ENCODE assay signal across 1 cellular context in the genomic region with DNA sequence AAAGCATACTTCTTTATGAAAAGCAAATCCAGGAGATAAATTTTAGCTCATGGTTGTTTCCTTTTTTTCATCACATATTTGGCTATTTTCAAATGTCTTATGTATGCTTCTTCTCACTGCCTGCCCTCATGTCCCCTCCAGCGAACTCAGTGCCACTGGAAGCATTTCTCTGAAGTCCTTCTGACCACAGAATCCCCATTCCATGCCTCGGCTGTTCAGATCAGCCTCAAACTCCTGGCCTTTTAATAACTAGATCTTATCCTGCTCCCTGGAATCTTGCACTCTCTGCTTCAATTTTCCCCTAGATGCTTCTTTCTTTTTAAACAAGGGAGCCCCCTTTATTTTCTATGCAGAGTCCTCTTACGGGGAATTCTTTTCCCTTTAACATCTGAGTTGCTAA.
TF ChIP-seq lines count a peak whose summit lies in the region.

No MANE protein-coding gene starts in this region.

TF ChIP-seq in A549, 52 proteins besides CTCF, POLR2A, EP300 and RAD21 (continued from another document):
- TF ChIP-seq, protein P1, sequence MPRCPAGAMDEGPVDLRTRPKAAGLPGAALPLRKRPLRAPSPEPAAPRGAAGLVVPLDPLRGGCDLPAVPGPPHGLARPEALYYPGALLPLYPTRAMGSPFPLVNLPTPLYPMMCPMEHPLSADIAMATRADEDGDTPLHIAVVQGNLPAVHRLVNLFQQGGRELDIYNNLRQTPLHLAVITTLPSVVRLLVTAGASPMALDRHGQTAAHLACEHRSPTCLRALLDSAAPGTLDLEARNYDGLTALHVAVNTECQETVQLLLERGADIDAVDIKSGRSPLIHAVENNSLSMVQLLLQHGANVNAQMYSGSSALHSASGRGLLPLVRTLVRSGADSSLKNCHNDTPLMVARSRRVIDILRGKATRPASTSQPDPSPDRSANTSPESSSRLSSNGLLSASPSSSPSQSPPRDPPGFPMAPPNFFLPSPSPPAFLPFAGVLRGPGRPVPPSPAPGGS (IDR thresholded peaks at IDR 0.05) = no peak
- TF ChIP-seq FOSL2 (IDR thresholded peaks at IDR 0.05) (no peak), FOSL2 (CRISPR knock-in tag; IDR thresholded peaks at IDR 0.05) (no peak), JUN (IDR thresholded peaks at IDR 0.05) (no peak), CHD2 (IDR thresholded peaks at IDR 0.05; ENCODE audit: low read length, partially characterized antibody) (no peak), SMC3 (IDR thresholded peaks at IDR 0.05) (no peak), EHF (CRISPR knock-in tag; IDR thresholded peaks at IDR 0.05) (no peak), MYC (IDR thresholded peaks at IDR 0.05; ENCODE audit: borderline replicate concordance, low read length) (no peak), NFE2L2 (conservative IDR thresholded peaks at IDR 0.05; ENCODE audit: low read length) (no peak)
- TF ChIP-seq, protein P2, sequence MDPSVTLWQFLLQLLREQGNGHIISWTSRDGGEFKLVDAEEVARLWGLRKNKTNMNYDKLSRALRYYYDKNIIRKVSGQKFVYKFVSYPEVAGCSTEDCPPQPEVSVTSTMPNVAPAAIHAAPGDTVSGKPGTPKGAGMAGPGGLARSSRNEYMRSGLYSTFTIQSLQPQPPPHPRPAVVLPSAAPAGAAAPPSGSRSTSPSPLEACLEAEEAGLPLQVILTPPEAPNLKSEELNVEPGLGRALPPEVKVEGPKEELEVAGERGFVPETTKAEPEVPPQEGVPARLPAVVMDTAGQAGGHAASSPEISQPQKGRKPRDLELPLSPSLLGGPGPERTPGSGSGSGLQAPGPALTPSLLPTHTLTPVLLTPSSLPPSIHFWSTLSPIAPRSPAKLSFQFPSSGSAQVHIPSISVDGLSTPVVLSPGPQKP (IDR thresholded peaks at IDR 0.05; ENCODE audit: low read depth, low read length) = no peak
